15 cellular contexts compared by ENCODE assay signal in the genomic region with DNA sequence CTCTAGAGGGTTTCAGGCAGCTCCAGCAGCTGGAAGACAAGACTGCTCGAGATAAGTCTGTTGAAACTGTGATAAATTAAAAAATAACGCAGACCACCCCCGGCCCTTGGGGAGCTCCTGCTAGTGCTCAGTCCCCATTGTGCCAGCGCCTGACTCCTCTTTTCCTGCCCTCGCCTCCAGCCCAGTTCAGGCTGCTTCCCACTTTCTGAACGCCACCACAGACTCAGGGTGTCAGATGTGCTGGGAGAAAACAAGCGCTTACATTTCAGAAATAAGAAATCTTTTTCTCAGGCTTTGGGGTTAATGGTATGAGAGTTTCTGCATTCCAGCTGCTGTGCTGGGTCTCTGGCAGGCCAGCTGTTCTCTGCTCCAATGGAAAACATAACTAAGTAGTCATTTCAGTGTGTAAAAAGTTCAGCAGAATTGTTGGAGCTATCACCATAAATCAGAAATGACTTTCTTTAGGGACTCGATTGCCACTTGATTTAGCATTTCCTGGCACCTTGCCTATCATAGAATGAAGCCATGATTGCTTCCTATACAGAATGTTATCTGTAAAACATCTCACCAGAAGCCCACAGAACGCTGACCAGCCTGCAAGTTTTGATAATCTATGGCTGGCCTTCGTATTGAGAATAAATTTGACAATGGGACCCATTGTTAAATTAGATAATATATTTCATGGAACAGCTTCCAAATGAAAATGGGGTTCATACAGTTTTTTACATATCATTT.
DNase-seq lines count a peak whose midpoint lies in the region; ATAC-seq and TF ChIP-seq lines count a peak whose summit lies in the region.
"Had no signal": no experiment of that assay in that cellular context is flagged by ENCODE, and none has a peak within 500 bp of the region (broad histone marks: within the 10 kb centered on the region; RNA-seq: fewer than 3 reads in every experiment).

No MANE protein-coding gene starts in this region.

- H3K4me1 Mint-ChIP-seq in brain (peaks cover 50% of the 10 kb centered on the region), Caco-2 (ENCODE audit: low read depth, unreplicated experiment) (no peaks in the 10 kb centered on the region)
- H3K4me1 Mint-ChIP-seq: central memory CD8-positive, alpha-beta T cell; stimulated activated naive B cell treated with anti-CD40 and anti-IgM and Interleukin-4, amounts not matched to agents 10 μg/mL and 1 μg/mL and 100 μg/mL, for 72 hours had no signal

- H2AFZ ChIP-seq in osteoblast (ENCODE audit: low read length) = peak overlapping the region; percentile 35

- 19 to 26% methylated on average over 10 of the region's 10 CpGs for WGBS in aorta, 2 donors

- H3K9me3 ChIP-seq in osteoblast (ENCODE audit: low read depth, low read length) = no peaks in the 10 kb centered on the region
- no peaks in the 10 kb centered on the region for H3K9me3 ChIP-seq in aorta (ENCODE audit: control insufficient read depth, low read length)
- no peaks in the 10 kb centered on the region for H3K9me3 ChIP-seq in Caco-2

- H3K79me2 ChIP-seq in osteoblast (ENCODE audit: insufficient read depth, low read length) = no peaks in the 10 kb centered on the region

- no peak overlapping the region for H3K4me2 ChIP-seq in osteoblast (ENCODE audit: insufficient read depth, low read length)

- BruUV-seq in Caco-2 (replicated peaks; lab: Mats Ljungman, UMichigan) = no TSS peak

- H3K27me3 ChIP-seq in osteoblast (ENCODE audit: insufficient read depth, low read length) (no peaks in the 10 kb centered on the region), aorta (ENCODE audit: control insufficient read depth in 1 of 2, insufficient read depth in 2 of 2, low read length in 1 of 2) (no peaks in the 10 kb centered on the region), Caco-2 (replicated peaks; ENCODE audit: control insufficient read depth, insufficient read depth, low read length) (no peaks in the 10 kb centered on the region)

- CTCF ChIA-PET in Caco-2 (lab: Charles Lee) = interaction anchor here (0.7 kb wide), 1 partner anchor 217 kb away, joined by 3 read pairs; no protein-coding TSS in a partner anchor

- H3K9me3 Mint-ChIP-seq in brain (peaks cover 0 to 4% (median 0%) of the 10 kb centered on the region in 5 experiments), Caco-2 (ENCODE audit: unreplicated experiment) (no peaks in the 10 kb centered on the region)
- H3K9me3 Mint-ChIP-seq: central memory CD8-positive, alpha-beta T cell; stimulated activated naive B cell treated with anti-CD40 and anti-IgM and Interleukin-4, amounts not matched to agents 10 μg/mL and 1 μg/mL and 100 μg/mL, for 72 hours had no signal

- peak; percentile 77 for ATAC-seq in Right ventricle myocardium inferior
- ATAC-seq in aorta (ENCODE audit: low FRiP score) = peak; percentile 27
- ATAC-seq in GM18498 (IDR thresholded peaks at IDR 0.05; ENCODE audit: unreplicated experiment) = no peak
- ATAC-seq: stimulated activated naive B cell treated with anti-CD40 and anti-IgM and Interleukin-4, amounts not matched to agents 10 μg/mL and 1 μg/mL and 100 μg/mL, for 72 hours had no signal

- DNase-seq in Right ventricle myocardium inferior (ENCODE audit: missing footprints) (peak; percentile 82), osteoblast (ENCODE audit: insufficient read length, low spot score, missing footprints) (no peak), aorta (no peak), Caco-2 (no peak), SW480 (ENCODE audit: low spot score) (no peak)
- DNase-seq: activated naive CD4-positive, alpha-beta T cell treated with Interleukin-2 at 50 U/mL for 16 hours; midbrain; stimulated activated CD4-positive, alpha-beta T cell treated with anti-CD3 and anti-CD28 coated beads, Interleukin-4, amount 100 ng/mL, for 24 hours; stimulated activated naive B cell treated with anti-CD40 and anti-IgM and Interleukin-4, amounts not matched to agents 10 μg/mL and 1 μg/mL and 100 μg/mL, for 72 hours had no signal

- no peaks in the 10 kb centered on the region for H3K36me3 ChIP-seq in osteoblast (ENCODE audit: insufficient read depth, low read length)
- H3K36me3 ChIP-seq in aorta (ENCODE audit: control insufficient read depth in 1 of 2, insufficient read depth in 2 of 2, low read length in 1 of 2) = no peaks in the 10 kb centered on the region
- H3K36me3 ChIP-seq in Caco-2 (ENCODE audit: control insufficient read depth, insufficient read depth, low read length) = no peaks in the 10 kb centered on the region

- TF ChIP-seq CTCF in brain (conservative IDR thresholded peaks at IDR 0.05) (no peak), osteoblast (IDR thresholded peaks at IDR 0.05; ENCODE audit: extremely low read depth, low read depth, low read length) (no peak), Caco-2 (IDR thresholded peaks at IDR 0.05; ENCODE audit: insufficient read depth in 1 of 2, low read depth in 1 of 2, low read length in 1 of 2, severe bottlenecking in 1 of 2, unreplicated experiment in 1 of 2) (no peak)

- H3K4me3 Mint-ChIP-seq in brain (peak overlapping the region in 3 of 5 experiments; percentile 12 to 40 (median 37)), Caco-2 (ENCODE audit: unreplicated experiment) (no peak overlapping the region)
- H3K4me3 Mint-ChIP-seq: central memory CD8-positive, alpha-beta T cell; stimulated activated naive B cell treated with anti-CD40 and anti-IgM and Interleukin-4, amounts not matched to agents 10 μg/mL and 1 μg/mL and 100 μg/mL, for 72 hours had no signal

- H3K27ac ChIP-seq in osteoblast (ENCODE audit: low read depth, low read length) (no peak overlapping the region), aorta (ENCODE audit: low read depth in 1 of 2, low read length in 2 of 2) (peak overlapping the region in 1 of 2 donors; percentile 5)
- H3K27ac ChIP-seq: SK-N-MC, VCaP had no signal

- H4K20me1 ChIP-seq in osteoblast (ENCODE audit: insufficient read depth, low read length) = no peaks in the 10 kb centered on the region

- intact Hi-C loops in Right ventricle myocardium inferior (cut with DNase I) (loop anchor here (5.0 kb wide), 1 partner anchor 43 kb away; no protein-coding TSS in a partner anchor), aorta (cut with DNase I) (loop anchor here in 1 of 2 donors (5.0 kb wide), 1 partner anchor 43 kb away; no protein-coding TSS in a partner anchor), Caco-2 (cut with micrococcal nuclease; ENCODE audit: unreplicated experiment) (no loop called here)

- H3K4me3 ChIP-seq in osteoblast (ENCODE audit: insufficient read depth, low read length) (no peak overlapping the region), aorta (ENCODE audit: low read length in 2 of 2) (no peak overlapping the region), Caco-2 (ENCODE audit: low read depth, low read length) (no peak overlapping the region)
- H3K4me3 ChIP-seq: SK-N-MC had no signal

- H3K4me1 ChIP-seq in osteoblast (ENCODE audit: insufficient read depth, low read length) (peaks cover 12% of the 10 kb centered on the region), aorta (ENCODE audit: control insufficient read depth in 1 of 2, insufficient read depth in 2 of 2, low read length in 2 of 2) (no peaks in the 10 kb centered on the region), Caco-2 (no peaks in the 10 kb centered on the region)

- H3K27me3 Mint-ChIP-seq in brain (peaks cover 9% of the 10 kb centered on the region), Caco-2 (ENCODE audit: insufficient read depth, unreplicated experiment) (peaks cover 9% of the 10 kb centered on the region)

- H3K27ac Mint-ChIP-seq in brain (peak overlapping the region in 3 of 5 experiments; percentile 37 to 74 (median 68)), Caco-2 (ENCODE audit: unreplicated experiment) (no peak overlapping the region)
- H3K27ac Mint-ChIP-seq: progenitor cell of endocrine pancreas; stimulated activated naive B cell treated with anti-CD40 and anti-IgM and Interleukin-4, amounts not matched to agents 10 μg/mL and 1 μg/mL and 100 μg/mL, for 72 hours had no signal

- POLR2A ChIA-PET in Caco-2 (lab: Charles Lee) = no interaction called here

- H3K36me3 Mint-ChIP-seq in brain (no peaks in the 10 kb centered on the region), Caco-2 (ENCODE audit: insufficient read depth, unreplicated experiment) (no peaks in the 10 kb centered on the region)
- H3K36me3 Mint-ChIP-seq: stimulated activated naive B cell treated with anti-CD40 and anti-IgM and Interleukin-4, amounts not matched to agents 10 μg/mL and 1 μg/mL and 100 μg/mL, for 72 hours had no signal
